Comparison of ENCODE assay signal across 8 cellular contexts in the genomic region with DNA sequence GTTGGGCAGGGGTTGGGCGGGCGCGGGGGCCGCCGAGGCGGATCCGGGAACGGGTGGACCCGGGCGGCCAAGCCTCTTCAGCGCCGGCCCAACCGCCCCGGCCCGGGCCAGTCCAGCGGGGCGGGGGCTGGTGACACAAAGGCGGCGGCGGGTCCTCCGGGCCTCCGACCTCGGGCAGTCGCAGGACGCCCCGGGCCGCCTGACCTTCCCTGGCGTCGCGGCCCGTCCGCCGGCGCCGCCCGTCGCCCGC. TPM values are rescaled to one million over a fixed set of nuclear protein-coding genes. Genes with fewer than 3 reads are reported as not detected.
A peak's percentile ranks its signal among the peaks of the same experiment; 100 is the strongest.
DNase-seq lines count a peak whose midpoint lies in the region; TF ChIP-seq lines count a peak whose summit lies in the region.

No MANE protein-coding gene starts in this region.

- no peaks in the 10 kb centered on the region for H3K9me3 Mint-ChIP-seq in activated CD4-positive, alpha-beta memory T cell treated with anti-CD3 and anti-CD28 coated beads, Interleukin-2, amount 10 ng/mL, durations not matched to agents 7 days and 5 days

- H3K9me3 ChIP-seq in DOHH2 (ENCODE audit: control insufficient read depth, insufficient read depth, low read length) (no peaks in the 10 kb centered on the region), Karpas-422 (ENCODE audit: low read length) (no peaks in the 10 kb centered on the region), prostate gland (no peaks in the 10 kb centered on the region)

- POLR2A ChIA-PET in activated CD4-positive, alpha-beta memory T cell treated with anti-CD3 and anti-CD28 coated beads, Interleukin-2, amount 10 ng/mL, durations not matched to agents 7 days and 5 days (lab: Charles Lee) = no interaction called here

- intact Hi-C loops in prostate gland (cut with DNase I) = no loop called here

- H3K27me3 ChIP-seq in DOHH2 (ENCODE audit: control insufficient read depth, low read length) = no peaks in the 10 kb centered on the region
- H3K27me3 ChIP-seq in Karpas-422 (ENCODE audit: low read length) = no peaks in the 10 kb centered on the region
- no peaks in the 10 kb centered on the region for H3K27me3 ChIP-seq in prostate gland (replicated peaks; ENCODE audit: insufficient read depth)

- TF ChIP-seq CTCF in DOHH2 (IDR thresholded peaks at IDR 0.05; ENCODE audit: low read depth, low read length, poor library complexity, severe bottlenecking) (no peak), epithelial cell of esophagus (IDR thresholded peaks at IDR 0.05; ENCODE audit: insufficient read depth, low read depth, low read length, missing control alignments) (no peak), prostate gland (IDR thresholded peaks at IDR 0.05) (no peak)

- H3K9me2 ChIP-seq in DOHH2 (replicated peaks; ENCODE audit: control insufficient read depth, low read length) (no peaks in the 10 kb centered on the region), Karpas-422 (replicated peaks; ENCODE audit: insufficient read depth, low read length) (no peaks in the 10 kb centered on the region)

- peaks cover 48% of the 10 kb centered on the region for H3K36me3 ChIP-seq in DOHH2 (ENCODE audit: control insufficient read depth, low read length)
- H3K36me3 ChIP-seq in Karpas-422 (ENCODE audit: insufficient read depth, low read length) = no peaks in the 10 kb centered on the region
- H3K36me3 ChIP-seq in prostate gland = no peaks in the 10 kb centered on the region

- H3K27ac ChIP-seq in DOHH2 (ENCODE audit: low read depth, low read length) = peak overlapping the region; percentile 76
- no peak overlapping the region for H3K27ac ChIP-seq in Karpas-422 (ENCODE audit: low read length)
- peak overlapping the region; percentile 99 for H3K27ac ChIP-seq in prostate gland

- under 1% methylated on average over 32 of the region's 38 CpGs for WGBS in prostate gland

- H3F3A ChIP-seq in DOHH2 (ENCODE audit: control insufficient read depth, insufficient read depth) = peaks cover 23% of the 10 kb centered on the region

- H3K4me1 Mint-ChIP-seq in activated CD4-positive, alpha-beta memory T cell treated with anti-CD3 and anti-CD28 coated beads, Interleukin-2, amount 10 ng/mL, durations not matched to agents 7 days and 5 days = peaks cover 30% of the 10 kb centered on the region

- H4K20me1 ChIP-seq in DOHH2 (ENCODE audit: control insufficient read depth, insufficient read depth, low read depth, low read length) (peaks cover 5% of the 10 kb centered on the region; the same call in 1 of the 2 replicates), Karpas-422 (ENCODE audit: insufficient read depth, low read depth, low read length) (no peaks in the 10 kb centered on the region)

- H3K4me2 ChIP-seq in DOHH2 (ENCODE audit: low read length) (peak overlapping the region; percentile 98), Karpas-422 (ENCODE audit: low read depth, low read length, poor library complexity, severe bottlenecking) (peak overlapping the region; percentile 80)

- peaks cover 80% of the 10 kb centered on the region for H3K79me2 ChIP-seq in DOHH2 (ENCODE audit: control insufficient read depth, low read length)
- peaks cover 42% of the 10 kb centered on the region for H3K79me2 ChIP-seq in Karpas-422 (ENCODE audit: low read length)

- no peak for TF ChIP-seq POLR2A in prostate gland (IDR thresholded peaks at IDR 0.05)

- peak overlapping the region; percentile 81 for H3K4me3 ChIP-seq in DOHH2 (ENCODE audit: low read length)
- peak overlapping the region; percentile 74 for H3K4me3 ChIP-seq in Karpas-422 (ENCODE audit: low read length)
- H3K4me3 ChIP-seq in epithelial cell of esophagus (ENCODE audit: low read length) = peak overlapping the region; percentile 42
- peak overlapping the region; percentile 81 to 89 for H3K4me3 ChIP-seq in prostate gland

- no peak for DNase-seq in Karpas-422
- DNase-seq in epithelial cell of esophagus (ENCODE audit: low read depth) = no peak
- DNase-seq in prostate gland (ENCODE audit: low spot score) = no peak
- no peak for DNase-seq in activated CD4-positive, alpha-beta memory T cell treated with anti-CD3 and anti-CD28 coated beads, Interleukin-2, amount 10 ng/mL, durations not matched to agents 7 days and 5 days
- no peak for DNase-seq in OCI-M2 (lab: John Stamatoyannopoulos, UW; ENCODE audit: unreplicated experiment)
- no peak for DNase-seq in SIG-M5 (lab: John Stamatoyannopoulos, UW)
- no peak for DNase-seq in NCI-H128 (lab: John Stamatoyannopoulos, UW; ENCODE audit: unreplicated experiment)

- no peak overlapping the region for H3K4me3 Mint-ChIP-seq in activated CD4-positive, alpha-beta memory T cell treated with anti-CD3 and anti-CD28 coated beads, Interleukin-2, amount 10 ng/mL, durations not matched to agents 7 days and 5 days

- H3K9ac ChIP-seq in Karpas-422 (ENCODE audit: low read length) = peak overlapping the region; percentile 79

- peaks cover 32% of the 10 kb centered on the region for H3K36me3 Mint-ChIP-seq in activated CD4-positive, alpha-beta memory T cell treated with anti-CD3 and anti-CD28 coated beads, Interleukin-2, amount 10 ng/mL, durations not matched to agents 7 days and 5 days (ENCODE audit: low read depth)

- peak overlapping the region; percentile 56; the same call in 1 of the 2 replicates for H2AFZ ChIP-seq in Karpas-422 (ENCODE audit: low read length)

- no peaks in the 10 kb centered on the region for H3K27me3 Mint-ChIP-seq in activated CD4-positive, alpha-beta memory T cell treated with anti-CD3 and anti-CD28 coated beads, Interleukin-2, amount 10 ng/mL, durations not matched to agents 7 days and 5 days

- H3K27ac Mint-ChIP-seq in activated CD4-positive, alpha-beta memory T cell treated with anti-CD3 and anti-CD28 coated beads, Interleukin-2, amount 10 ng/mL, durations not matched to agents 7 days and 5 days = no peak overlapping the region

- H3K4me1 ChIP-seq in DOHH2 (ENCODE audit: control insufficient read depth, low read length) (peaks cover 61% of the 10 kb centered on the region), Karpas-422 (ENCODE audit: low read length) (peaks cover 17% of the 10 kb centered on the region), prostate gland (replicated peaks) (no peaks in the 10 kb centered on the region)

- CTCF ChIA-PET in activated CD4-positive, alpha-beta memory T cell treated with anti-CD3 and anti-CD28 coated beads, Interleukin-2, amount 10 ng/mL, durations not matched to agents 7 days and 5 days (lab: Charles Lee) = no interaction called here

RNA-seq across cellular contexts. Expression of a gene that starts 54.2 kb away (rescaled TPM):
- total RNA-seq in Karpas-422 (2014; rRNA removed; shearing (Covaris generic); ENCODE audit: low replicate concordance) = 20.7 and 27.8 TPM in 2 replicates
- 10 to 100 TPM; 16.2 to 28.9 TPM for total RNA-seq in prostate gland
- total RNA-seq in activated CD4-positive, alpha-beta memory T cell treated with anti-CD3 and anti-CD28 coated beads, Interleukin-2, amount 10 ng/mL, durations not matched to agents 7 days and 5 days = 10 to 100 TPM; 23.3 to 27.8 TPM
